Comparison of ENCODE assay signal across 1 cellular context in the genomic region with DNA sequence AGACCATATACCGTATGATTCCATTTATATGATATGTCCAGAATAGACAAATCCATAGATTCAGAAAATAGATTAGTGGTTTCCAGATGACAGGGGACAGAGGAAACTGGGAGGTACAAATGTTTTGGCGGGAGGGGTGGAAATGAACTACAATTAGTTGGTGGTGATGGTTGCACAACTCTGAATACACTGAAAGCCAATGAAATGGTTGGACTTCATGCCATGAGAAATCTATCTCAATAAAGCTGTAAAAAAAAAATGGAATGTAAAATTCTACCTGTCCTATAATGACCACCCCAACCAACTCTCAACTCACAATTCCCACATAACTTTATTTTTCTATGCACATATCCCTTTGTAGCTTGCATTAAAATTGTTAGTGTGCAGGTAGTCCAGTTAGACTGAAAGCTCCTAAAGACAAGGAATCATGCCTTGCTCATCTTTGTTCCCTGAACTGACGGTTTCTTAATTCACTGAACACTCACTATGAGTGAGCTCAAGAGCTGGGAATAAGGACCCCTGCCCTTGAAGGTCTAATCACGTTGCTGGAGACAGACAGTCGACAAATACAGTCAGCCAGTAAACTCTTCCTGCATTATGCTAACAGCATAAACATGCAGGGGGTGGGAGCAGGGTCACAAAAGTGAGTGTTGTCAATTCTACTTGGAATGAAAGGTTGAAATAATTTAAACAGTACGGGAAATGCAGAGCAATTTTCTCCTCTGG.
A peak's percentile ranks its signal among the peaks of the same experiment; 100 is the strongest.
TF ChIP-seq lines count a peak whose summit lies in the region.

No MANE protein-coding gene starts in this region.

TF ChIP-seq in HepG2, 621 proteins besides CTCF, POLR2A, EP300 and RAD21 (continues in another document):
- peak; percentile 44; the same call in 1 of the 2 replicates for TF ChIP-seq FOXJ3 (CRISPR knock-in tag; IDR thresholded peaks at IDR 0.05; ENCODE audit: borderline replicate concordance)
- TF ChIP-seq FOXP1 (IDR thresholded peaks at IDR 0.05) = no peak
- peak; percentile 48; the same call in 1 of the 2 replicates for TF ChIP-seq FOXP1 (CRISPR knock-in tag; IDR thresholded peaks at IDR 0.05)
- TF ChIP-seq ZNF232 (CRISPR knock-in tag; IDR thresholded peaks at IDR 0.05; ENCODE audit: borderline replicate concordance) = 0 out of 2 replicates have a peak, but pooled peaks have one; percentile 22
- TF ChIP-seq NFRKB (IDR thresholded peaks at IDR 0.05) = no peak
- no peak for TF ChIP-seq ZNF230 (CRISPR knock-in tag; IDR thresholded peaks at IDR 0.05)
- TF ChIP-seq SMARCC2 (IDR thresholded peaks at IDR 0.05) = no peak
- TF ChIP-seq NFATC3 (CRISPR knock-in tag; IDR thresholded peaks at IDR 0.05) = no peak
- no peak for TF ChIP-seq ZNF260 (CRISPR knock-in tag; IDR thresholded peaks at IDR 0.05; ENCODE audit: borderline replicate concordance, low read depth)
- TF ChIP-seq ZNF749 (CRISPR knock-in tag; IDR thresholded peaks at IDR 0.05; ENCODE audit: borderline replicate concordance) = no peak
- TF ChIP-seq MTF1 (CRISPR knock-in tag; IDR thresholded peaks at IDR 0.05) = no peak
- no peak for TF ChIP-seq ASH2L (IDR thresholded peaks at IDR 0.05; ENCODE audit: insufficient read length, low read depth, low read length)
- TF ChIP-seq NFIC (IDR thresholded peaks at IDR 0.05; ENCODE audit: low read length) = no peak
- TF ChIP-seq RBM39 (IDR thresholded peaks at IDR 0.05; ENCODE audit: low read depth, low read length, poor library complexity, severe bottlenecking) = no peak
- TF ChIP-seq MAFG (CRISPR knock-in tag; IDR thresholded peaks at IDR 0.05) = no peak
- TF ChIP-seq, protein P1, sequence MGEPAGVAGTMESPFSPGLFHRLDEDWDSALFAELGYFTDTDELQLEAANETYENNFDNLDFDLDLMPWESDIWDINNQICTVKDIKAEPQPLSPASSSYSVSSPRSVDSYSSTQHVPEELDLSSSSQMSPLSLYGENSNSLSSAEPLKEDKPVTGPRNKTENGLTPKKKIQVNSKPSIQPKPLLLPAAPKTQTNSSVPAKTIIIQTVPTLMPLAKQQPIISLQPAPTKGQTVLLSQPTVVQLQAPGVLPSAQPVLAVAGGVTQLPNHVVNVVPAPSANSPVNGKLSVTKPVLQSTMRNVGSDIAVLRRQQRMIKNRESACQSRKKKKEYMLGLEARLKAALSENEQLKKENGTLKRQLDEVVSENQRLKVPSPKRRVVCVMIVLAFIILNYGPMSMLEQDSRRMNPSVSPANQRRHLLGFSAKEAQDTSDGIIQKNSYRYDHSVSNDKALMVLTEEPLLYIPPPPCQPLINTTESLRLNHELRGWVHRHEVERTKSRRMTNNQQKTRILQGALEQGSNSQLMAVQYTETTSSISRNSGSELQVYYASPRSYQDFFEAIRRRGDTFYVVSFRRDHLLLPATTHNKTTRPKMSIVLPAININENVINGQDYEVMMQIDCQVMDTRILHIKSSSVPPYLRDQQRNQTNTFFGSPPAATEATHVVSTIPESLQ (CRISPR knock-in tag; conservative IDR thresholded peaks at IDR 0.05) = no peak
- TF ChIP-seq DNMT3B (CRISPR knock-in tag; conservative IDR thresholded peaks at IDR 0.05) = no peak
- TF ChIP-seq, protein P2, sequence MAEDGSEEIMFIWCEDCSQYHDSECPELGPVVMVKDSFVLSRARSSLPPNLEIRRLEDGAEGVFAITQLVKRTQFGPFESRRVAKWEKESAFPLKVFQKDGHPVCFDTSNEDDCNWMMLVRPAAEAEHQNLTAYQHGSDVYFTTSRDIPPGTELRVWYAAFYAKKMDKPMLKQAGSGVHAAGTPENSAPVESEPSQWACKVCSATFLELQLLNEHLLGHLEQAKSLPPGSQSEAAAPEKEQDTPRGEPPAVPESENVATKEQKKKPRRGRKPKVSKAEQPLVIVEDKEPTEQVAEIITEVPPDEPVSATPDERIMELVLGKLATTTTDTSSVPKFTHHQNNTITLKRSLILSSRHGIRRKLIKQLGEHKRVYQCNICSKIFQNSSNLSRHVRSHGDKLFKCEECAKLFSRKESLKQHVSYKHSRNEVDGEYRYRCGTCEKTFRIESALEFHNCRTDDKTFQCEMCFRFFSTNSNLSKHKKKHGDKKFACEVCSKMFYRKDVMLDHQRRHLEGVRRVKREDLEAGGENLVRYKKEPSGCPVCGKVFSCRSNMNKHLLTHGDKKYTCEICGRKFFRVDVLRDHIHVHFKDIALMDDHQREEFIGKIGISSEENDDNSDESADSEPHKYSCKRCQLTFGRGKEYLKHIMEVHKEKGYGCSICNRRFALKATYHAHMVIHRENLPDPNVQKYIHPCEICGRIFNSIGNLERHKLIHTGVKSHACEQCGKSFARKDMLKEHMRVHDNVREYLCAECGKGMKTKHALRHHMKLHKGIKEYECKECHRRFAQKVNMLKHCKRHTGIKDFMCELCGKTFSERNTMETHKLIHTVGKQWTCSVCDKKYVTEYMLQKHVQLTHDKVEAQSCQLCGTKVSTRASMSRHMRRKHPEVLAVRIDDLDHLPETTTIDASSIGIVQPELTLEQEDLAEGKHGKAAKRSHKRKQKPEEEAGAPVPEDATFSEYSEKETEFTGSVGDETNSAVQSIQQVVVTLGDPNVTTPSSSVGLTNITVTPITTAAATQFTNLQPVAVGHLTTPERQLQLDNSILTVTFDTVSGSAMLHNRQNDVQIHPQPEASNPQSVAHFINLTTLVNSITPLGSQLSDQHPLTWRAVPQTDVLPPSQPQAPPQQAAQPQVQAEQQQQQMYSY (CRISPR knock-in tag; IDR thresholded peaks at IDR 0.05) = no peak
- peak; percentile 53 for TF ChIP-seq SAP130 (CRISPR knock-in tag; IDR thresholded peaks at IDR 0.05; ENCODE audit: low read depth)
- TF ChIP-seq RFX3 (CRISPR knock-in tag; IDR thresholded peaks at IDR 0.05) = no peak
- TF ChIP-seq, protein P3, sequence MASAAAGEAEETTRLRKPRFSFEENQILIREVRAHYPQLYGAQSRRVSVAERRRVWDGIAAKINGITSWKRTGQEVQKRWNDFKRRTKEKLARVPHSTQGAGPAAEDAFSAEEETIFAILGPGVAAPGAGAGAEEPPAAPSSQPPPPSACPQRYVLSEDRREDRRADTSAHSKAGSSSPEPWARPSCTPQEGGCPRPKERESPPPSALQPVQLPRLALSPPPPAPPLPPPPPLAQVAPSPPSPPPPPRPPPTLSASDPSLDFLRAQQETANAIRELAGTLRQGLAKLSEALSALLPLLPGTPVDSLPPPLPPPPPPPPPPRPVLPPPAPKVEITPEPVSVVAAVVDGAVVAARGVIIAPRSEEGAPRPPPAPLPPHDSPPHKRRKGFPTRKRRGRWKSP (CRISPR knock-in tag; IDR thresholded peaks at IDR 0.05) = no peak
- TF ChIP-seq, protein P4, sequence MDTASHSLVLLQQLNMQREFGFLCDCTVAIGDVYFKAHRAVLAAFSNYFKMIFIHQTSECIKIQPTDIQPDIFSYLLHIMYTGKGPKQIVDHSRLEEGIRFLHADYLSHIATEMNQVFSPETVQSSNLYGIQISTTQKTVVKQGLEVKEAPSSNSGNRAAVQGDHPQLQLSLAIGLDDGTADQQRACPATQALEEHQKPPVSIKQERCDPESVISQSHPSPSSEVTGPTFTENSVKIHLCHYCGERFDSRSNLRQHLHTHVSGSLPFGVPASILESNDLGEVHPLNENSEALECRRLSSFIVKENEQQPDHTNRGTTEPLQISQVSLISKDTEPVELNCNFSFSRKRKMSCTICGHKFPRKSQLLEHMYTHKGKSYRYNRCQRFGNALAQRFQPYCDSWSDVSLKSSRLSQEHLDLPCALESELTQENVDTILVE (CRISPR knock-in tag; IDR thresholded peaks at IDR 0.05) = no peak
- peak; percentile 87 for TF ChIP-seq CEBPG (CRISPR knock-in tag; IDR thresholded peaks at IDR 0.05)
- TF ChIP-seq, protein P5, sequence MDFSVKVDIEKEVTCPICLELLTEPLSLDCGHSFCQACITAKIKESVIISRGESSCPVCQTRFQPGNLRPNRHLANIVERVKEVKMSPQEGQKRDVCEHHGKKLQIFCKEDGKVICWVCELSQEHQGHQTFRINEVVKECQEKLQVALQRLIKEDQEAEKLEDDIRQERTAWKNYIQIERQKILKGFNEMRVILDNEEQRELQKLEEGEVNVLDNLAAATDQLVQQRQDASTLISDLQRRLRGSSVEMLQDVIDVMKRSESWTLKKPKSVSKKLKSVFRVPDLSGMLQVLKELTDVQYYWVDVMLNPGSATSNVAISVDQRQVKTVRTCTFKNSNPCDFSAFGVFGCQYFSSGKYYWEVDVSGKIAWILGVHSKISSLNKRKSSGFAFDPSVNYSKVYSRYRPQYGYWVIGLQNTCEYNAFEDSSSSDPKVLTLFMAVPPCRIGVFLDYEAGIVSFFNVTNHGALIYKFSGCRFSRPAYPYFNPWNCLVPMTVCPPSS (IDR thresholded peaks at IDR 0.05) = no peak
- no peak for TF ChIP-seq ZBTB42 (CRISPR knock-in tag; IDR thresholded peaks at IDR 0.05)
- TF ChIP-seq, protein P6, sequence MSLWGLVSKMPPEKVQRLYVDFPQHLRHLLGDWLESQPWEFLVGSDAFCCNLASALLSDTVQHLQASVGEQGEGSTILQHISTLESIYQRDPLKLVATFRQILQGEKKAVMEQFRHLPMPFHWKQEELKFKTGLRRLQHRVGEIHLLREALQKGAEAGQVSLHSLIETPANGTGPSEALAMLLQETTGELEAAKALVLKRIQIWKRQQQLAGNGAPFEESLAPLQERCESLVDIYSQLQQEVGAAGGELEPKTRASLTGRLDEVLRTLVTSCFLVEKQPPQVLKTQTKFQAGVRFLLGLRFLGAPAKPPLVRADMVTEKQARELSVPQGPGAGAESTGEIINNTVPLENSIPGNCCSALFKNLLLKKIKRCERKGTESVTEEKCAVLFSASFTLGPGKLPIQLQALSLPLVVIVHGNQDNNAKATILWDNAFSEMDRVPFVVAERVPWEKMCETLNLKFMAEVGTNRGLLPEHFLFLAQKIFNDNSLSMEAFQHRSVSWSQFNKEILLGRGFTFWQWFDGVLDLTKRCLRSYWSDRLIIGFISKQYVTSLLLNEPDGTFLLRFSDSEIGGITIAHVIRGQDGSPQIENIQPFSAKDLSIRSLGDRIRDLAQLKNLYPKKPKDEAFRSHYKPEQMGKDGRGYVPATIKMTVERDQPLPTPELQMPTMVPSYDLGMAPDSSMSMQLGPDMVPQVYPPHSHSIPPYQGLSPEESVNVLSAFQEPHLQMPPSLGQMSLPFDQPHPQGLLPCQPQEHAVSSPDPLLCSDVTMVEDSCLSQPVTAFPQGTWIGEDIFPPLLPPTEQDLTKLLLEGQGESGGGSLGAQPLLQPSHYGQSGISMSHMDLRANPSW (CRISPR knock-in tag; IDR thresholded peaks at IDR 0.05; ENCODE audit: borderline replicate concordance) = no peak
- TF ChIP-seq ZNF484 (CRISPR knock-in tag; IDR thresholded peaks at IDR 0.05; ENCODE audit: borderline replicate concordance, low read depth) = no peak
- TF ChIP-seq HHEX (CRISPR knock-in tag; IDR thresholded peaks at IDR 0.05) = no peak
- TF ChIP-seq ZNF263 (CRISPR knock-in tag; IDR thresholded peaks at IDR 0.05) = no peak
- TF ChIP-seq, protein P7, sequence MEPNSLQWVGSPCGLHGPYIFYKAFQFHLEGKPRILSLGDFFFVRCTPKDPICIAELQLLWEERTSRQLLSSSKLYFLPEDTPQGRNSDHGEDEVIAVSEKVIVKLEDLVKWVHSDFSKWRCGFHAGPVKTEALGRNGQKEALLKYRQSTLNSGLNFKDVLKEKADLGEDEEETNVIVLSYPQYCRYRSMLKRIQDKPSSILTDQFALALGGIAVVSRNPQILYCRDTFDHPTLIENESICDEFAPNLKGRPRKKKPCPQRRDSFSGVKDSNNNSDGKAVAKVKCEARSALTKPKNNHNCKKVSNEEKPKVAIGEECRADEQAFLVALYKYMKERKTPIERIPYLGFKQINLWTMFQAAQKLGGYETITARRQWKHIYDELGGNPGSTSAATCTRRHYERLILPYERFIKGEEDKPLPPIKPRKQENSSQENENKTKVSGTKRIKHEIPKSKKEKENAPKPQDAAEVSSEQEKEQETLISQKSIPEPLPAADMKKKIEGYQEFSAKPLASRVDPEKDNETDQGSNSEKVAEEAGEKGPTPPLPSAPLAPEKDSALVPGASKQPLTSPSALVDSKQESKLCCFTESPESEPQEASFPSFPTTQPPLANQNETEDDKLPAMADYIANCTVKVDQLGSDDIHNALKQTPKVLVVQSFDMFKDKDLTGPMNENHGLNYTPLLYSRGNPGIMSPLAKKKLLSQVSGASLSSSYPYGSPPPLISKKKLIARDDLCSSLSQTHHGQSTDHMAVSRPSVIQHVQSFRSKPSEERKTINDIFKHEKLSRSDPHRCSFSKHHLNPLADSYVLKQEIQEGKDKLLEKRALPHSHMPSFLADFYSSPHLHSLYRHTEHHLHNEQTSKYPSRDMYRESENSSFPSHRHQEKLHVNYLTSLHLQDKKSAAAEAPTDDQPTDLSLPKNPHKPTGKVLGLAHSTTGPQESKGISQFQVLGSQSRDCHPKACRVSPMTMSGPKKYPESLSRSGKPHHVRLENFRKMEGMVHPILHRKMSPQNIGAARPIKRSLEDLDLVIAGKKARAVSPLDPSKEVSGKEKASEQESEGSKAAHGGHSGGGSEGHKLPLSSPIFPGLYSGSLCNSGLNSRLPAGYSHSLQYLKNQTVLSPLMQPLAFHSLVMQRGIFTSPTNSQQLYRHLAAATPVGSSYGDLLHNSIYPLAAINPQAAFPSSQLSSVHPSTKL (CRISPR knock-in tag; IDR thresholded peaks at IDR 0.05) = no peak
- TF ChIP-seq, protein P8, sequence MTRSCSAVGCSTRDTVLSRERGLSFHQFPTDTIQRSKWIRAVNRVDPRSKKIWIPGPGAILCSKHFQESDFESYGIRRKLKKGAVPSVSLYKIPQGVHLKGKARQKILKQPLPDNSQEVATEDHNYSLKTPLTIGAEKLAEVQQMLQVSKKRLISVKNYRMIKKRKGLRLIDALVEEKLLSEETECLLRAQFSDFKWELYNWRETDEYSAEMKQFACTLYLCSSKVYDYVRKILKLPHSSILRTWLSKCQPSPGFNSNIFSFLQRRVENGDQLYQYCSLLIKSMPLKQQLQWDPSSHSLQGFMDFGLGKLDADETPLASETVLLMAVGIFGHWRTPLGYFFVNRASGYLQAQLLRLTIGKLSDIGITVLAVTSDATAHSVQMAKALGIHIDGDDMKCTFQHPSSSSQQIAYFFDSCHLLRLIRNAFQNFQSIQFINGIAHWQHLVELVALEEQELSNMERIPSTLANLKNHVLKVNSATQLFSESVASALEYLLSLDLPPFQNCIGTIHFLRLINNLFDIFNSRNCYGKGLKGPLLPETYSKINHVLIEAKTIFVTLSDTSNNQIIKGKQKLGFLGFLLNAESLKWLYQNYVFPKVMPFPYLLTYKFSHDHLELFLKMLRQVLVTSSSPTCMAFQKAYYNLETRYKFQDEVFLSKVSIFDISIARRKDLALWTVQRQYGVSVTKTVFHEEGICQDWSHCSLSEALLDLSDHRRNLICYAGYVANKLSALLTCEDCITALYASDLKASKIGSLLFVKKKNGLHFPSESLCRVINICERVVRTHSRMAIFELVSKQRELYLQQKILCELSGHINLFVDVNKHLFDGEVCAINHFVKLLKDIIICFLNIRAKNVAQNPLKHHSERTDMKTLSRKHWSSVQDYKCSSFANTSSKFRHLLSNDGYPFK (CRISPR knock-in tag; IDR thresholded peaks at IDR 0.05; ENCODE audit: borderline replicate concordance) = no peak
- TF ChIP-seq, protein P9, sequence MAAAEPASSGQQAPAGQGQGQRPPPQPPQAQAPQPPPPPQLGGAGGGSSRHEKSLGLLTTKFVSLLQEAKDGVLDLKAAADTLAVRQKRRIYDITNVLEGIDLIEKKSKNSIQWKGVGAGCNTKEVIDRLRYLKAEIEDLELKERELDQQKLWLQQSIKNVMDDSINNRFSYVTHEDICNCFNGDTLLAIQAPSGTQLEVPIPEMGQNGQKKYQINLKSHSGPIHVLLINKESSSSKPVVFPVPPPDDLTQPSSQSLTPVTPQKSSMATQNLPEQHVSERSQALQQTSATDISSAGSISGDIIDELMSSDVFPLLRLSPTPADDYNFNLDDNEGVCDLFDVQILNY (CRISPR knock-in tag; conservative IDR thresholded peaks at IDR 0.05) = no peak
- TF ChIP-seq YEATS2 (CRISPR knock-in tag; IDR thresholded peaks at IDR 0.05; ENCODE audit: borderline replicate concordance) = no peak
- peak; percentile 43; the same call in 1 of the 2 replicates for TF ChIP-seq EHMT2 (IDR thresholded peaks at IDR 0.05; ENCODE audit: borderline replicate concordance, low read depth, low read length)
- no peak for TF ChIP-seq RORA (CRISPR knock-in tag; IDR thresholded peaks at IDR 0.05)
- no peak for TF ChIP-seq ZNF570 (CRISPR knock-in tag; IDR thresholded peaks at IDR 0.05; ENCODE audit: borderline replicate concordance)
